ENCODE assay signal across 23 cellular contexts in genomic region chr6:150932976-150933375, GRCh38.
DNase-seq lines count a peak whose midpoint lies in the region; ATAC-seq and TF ChIP-seq lines count a peak whose summit lies in the region.
"Had no signal": no experiment of that assay in that cellular context is flagged by ENCODE, and none has a peak within 500 bp of the region (broad histone marks: within the 10 kb centered on the region; RNA-seq: fewer than 3 reads in every experiment).

No MANE protein-coding gene starts in this region.

- ATAC-seq in left ventricle myocardium superior (peak; percentile 63), left lung (no peak), HG03196 (IDR thresholded peaks at IDR 0.05; ENCODE audit: unreplicated experiment) (no peak), lower lobe of right lung (no peak)
- ATAC-seq: activated T-cell treated with anti-CD3 and anti-CD28 coated beads, Interleukin-2, amount 50 U/mL, for 4 hours; body of pancreas; upper lobe of right lung had no signal

- in situ Hi-C loops in brain microvascular endothelial cell (cut with HindIII; ENCODE audit: low pct_ligation_motif_present, low sequenced_read_pairs): no loop called here

- H3K27ac ChIP-seq in right atrium auricular region: no peak overlapping the region
- H3K27ac ChIP-seq in brain microvascular endothelial cell: peak overlapping the region; percentile 97
- no peak overlapping the region for H3K27ac ChIP-seq in left lung
- H3K27ac ChIP-seq in lower lobe of right lung: no peak overlapping the region
- H3K27ac ChIP-seq: body of pancreas, RWPE1, stomach, upper lobe of right lung had no signal

- peaks cover 59% of the 10 kb centered on the region for H3K36me3 Mint-ChIP-seq in activated naive CD4-positive, alpha-beta T cell treated with anti-CD3 and anti-CD28 coated beads for 36 hours (ENCODE audit: low read depth)

- TF ChIP-seq CTCF in right atrium auricular region (IDR thresholded peaks at IDR 0.05) (no peak), brain microvascular endothelial cell (IDR thresholded peaks at IDR 0.05; ENCODE audit: low read depth, low read length, missing control alignments) (no peak), left lung (IDR thresholded peaks at IDR 0.05) (no peak), lower lobe of right lung (IDR thresholded peaks at IDR 0.05) (no peak)

- H3K9me3 Mint-ChIP-seq in activated naive CD4-positive, alpha-beta T cell treated with anti-CD3 and anti-CD28 coated beads for 36 hours: no peaks in the 10 kb centered on the region
- H3K9me3 Mint-ChIP-seq: activated T-cell treated with anti-CD3 and anti-CD28 coated beads, Interleukin-2, amount 50 U/mL, for 4 hours; dendritic cell treated with granulocyte-macrophage colony-stimulating factor and Interleukin-4, amounts not matched to agents 40 ng/mL and 50 ng/mL, for 4 days had no signal

- H3K4me3 ChIP-seq in right atrium auricular region: no peak overlapping the region
- H3K4me3 ChIP-seq in brain microvascular endothelial cell (ENCODE audit: low read depth, low read length): no peak overlapping the region
- no peak overlapping the region for H3K4me3 ChIP-seq in left lung
- no peak overlapping the region for H3K4me3 ChIP-seq in lower lobe of right lung
- H3K4me3 ChIP-seq: body of pancreas, stomach, upper lobe of right lung had no signal

- H3K4me1 ChIP-seq in right atrium auricular region: no peaks in the 10 kb centered on the region
- no peaks in the 10 kb centered on the region for H3K4me1 ChIP-seq in left lung
- H3K4me1 ChIP-seq in lower lobe of right lung: no peaks in the 10 kb centered on the region
- H3K4me1 ChIP-seq: body of pancreas, upper lobe of right lung had no signal

- H3K9me3 ChIP-seq in right atrium auricular region: no peaks in the 10 kb centered on the region
- no peaks in the 10 kb centered on the region for H3K9me3 ChIP-seq in left lung
- H3K9me3 ChIP-seq in lower lobe of right lung: no peaks in the 10 kb centered on the region
- H3K9me3 ChIP-seq: body of pancreas, stomach, upper lobe of right lung had no signal

- H3K4me3 Mint-ChIP-seq in activated naive CD4-positive, alpha-beta T cell treated with anti-CD3 and anti-CD28 coated beads for 36 hours: no peak overlapping the region
- H3K4me3 Mint-ChIP-seq: activated T-cell treated with anti-CD3 and anti-CD28 coated beads, Interleukin-2, amount 50 U/mL, for 4 hours; dendritic cell treated with granulocyte-macrophage colony-stimulating factor and Interleukin-4, amounts not matched to agents 40 ng/mL and 50 ng/mL, for 4 days had no signal

- H3K27me3 Mint-ChIP-seq in activated naive CD4-positive, alpha-beta T cell treated with anti-CD3 and anti-CD28 coated beads for 36 hours (ENCODE audit: low read depth): no peaks in the 10 kb centered on the region
- H3K27me3 Mint-ChIP-seq: dendritic cell treated with granulocyte-macrophage colony-stimulating factor and Interleukin-4, amounts not matched to agents 40 ng/mL and 50 ng/mL, for 4 days had no signal

- CTCF ChIA-PET in activated naive CD4-positive, alpha-beta T cell treated with anti-CD3 and anti-CD28 coated beads for 36 hours (lab: Charles Lee): interaction anchor here (0.6 to 1.5 kb wide), 2 partner anchors 41 to 230 kb away, joined by 3 read pairs; no protein-coding TSS in a partner anchor

- no peak overlapping the region for H3K27ac Mint-ChIP-seq in activated naive CD4-positive, alpha-beta T cell treated with anti-CD3 and anti-CD28 coated beads for 36 hours
- H3K27ac Mint-ChIP-seq: dendritic cell treated with granulocyte-macrophage colony-stimulating factor and Interleukin-4, amounts not matched to agents 40 ng/mL and 50 ng/mL, for 4 days had no signal

- H3K4me1 Mint-ChIP-seq in activated naive CD4-positive, alpha-beta T cell treated with anti-CD3 and anti-CD28 coated beads for 36 hours (ENCODE audit: low read depth): no peaks in the 10 kb centered on the region

- intact Hi-C loops in left ventricle myocardium superior (cut with micrococcal nuclease): no loop called here
- intact Hi-C loops in left lung (cut with DNase I): no loop called here
- intact Hi-C loops in activated naive CD4-positive, alpha-beta T cell treated with anti-CD3 and anti-CD28 coated beads for 36 hours (cut with micrococcal nuclease): no loop called here
- intact Hi-C loops in lower lobe of right lung (cut with DNase I): no loop called here

- DNase-seq in left ventricle myocardium superior (no peak), right atrium auricular region (ENCODE audit: low spot score) (no peak), brain microvascular endothelial cell (no peak), iris pigment epithelial cell (ENCODE audit: low read depth) (peak; percentile 16), left lung (no peak), lower lobe of right lung (no peak)
- DNase-seq in activated naive CD4-positive, alpha-beta T cell treated with anti-CD3 and anti-CD28 coated beads for 36 hours: no peak
- DNase-seq: ACHN; activated CD4-positive, CD25-positive, alpha-beta regulatory T cell treated with anti-CD3 and anti-CD28 coated beads, Interleukin-2, amount 50 U/mL, for 72 hours; activated CD8-positive, alpha-beta memory T cell treated with anti-CD3 and anti-CD28 coated beads for 24 hours; activated naive CD4-positive, alpha-beta T cell treated with anti-CD3 and anti-CD28 coated beads, Interleukin-2, amount 50 U/mL, for 16 hours; activated T-cell treated with anti-CD3 and anti-CD28 coated beads, Interleukin-2, amount 50 U/mL, for 4 hours; body of pancreas; DND-41; MM.1S; NCI-H146; NCI-H526 treated with DMSO at 0.1 percent for 48 hours; stimulated activated CD4-positive, alpha-beta T cell treated with anti-CD3 and anti-CD28 coated beads, Interleukin-12 subunit alpha, Interleukin-12 subunit beta, amount 100 ng/mL, for 4 hours; stomach; upper lobe of right lung had no signal

- H3K27me3 ChIP-seq in right atrium auricular region (no peaks in the 10 kb centered on the region), brain microvascular endothelial cell (replicated peaks) (no peaks in the 10 kb centered on the region), left lung (no peaks in the 10 kb centered on the region), lower lobe of right lung (ENCODE audit: low read depth) (no peaks in the 10 kb centered on the region)
- H3K27me3 ChIP-seq: body of pancreas, stomach, upper lobe of right lung had no signal

- H3K36me3 ChIP-seq in right atrium auricular region (no peaks in the 10 kb centered on the region), brain microvascular endothelial cell (replicated peaks) (peaks cover 25% of the 10 kb centered on the region), left lung (peaks cover 0 to 20% of the 10 kb centered on the region in 2 donors), lower lobe of right lung (no peaks in the 10 kb centered on the region)
- H3K36me3 ChIP-seq: upper lobe of right lung had no signal
